8 cellular contexts compared by ENCODE assay signal in the genomic region with DNA sequence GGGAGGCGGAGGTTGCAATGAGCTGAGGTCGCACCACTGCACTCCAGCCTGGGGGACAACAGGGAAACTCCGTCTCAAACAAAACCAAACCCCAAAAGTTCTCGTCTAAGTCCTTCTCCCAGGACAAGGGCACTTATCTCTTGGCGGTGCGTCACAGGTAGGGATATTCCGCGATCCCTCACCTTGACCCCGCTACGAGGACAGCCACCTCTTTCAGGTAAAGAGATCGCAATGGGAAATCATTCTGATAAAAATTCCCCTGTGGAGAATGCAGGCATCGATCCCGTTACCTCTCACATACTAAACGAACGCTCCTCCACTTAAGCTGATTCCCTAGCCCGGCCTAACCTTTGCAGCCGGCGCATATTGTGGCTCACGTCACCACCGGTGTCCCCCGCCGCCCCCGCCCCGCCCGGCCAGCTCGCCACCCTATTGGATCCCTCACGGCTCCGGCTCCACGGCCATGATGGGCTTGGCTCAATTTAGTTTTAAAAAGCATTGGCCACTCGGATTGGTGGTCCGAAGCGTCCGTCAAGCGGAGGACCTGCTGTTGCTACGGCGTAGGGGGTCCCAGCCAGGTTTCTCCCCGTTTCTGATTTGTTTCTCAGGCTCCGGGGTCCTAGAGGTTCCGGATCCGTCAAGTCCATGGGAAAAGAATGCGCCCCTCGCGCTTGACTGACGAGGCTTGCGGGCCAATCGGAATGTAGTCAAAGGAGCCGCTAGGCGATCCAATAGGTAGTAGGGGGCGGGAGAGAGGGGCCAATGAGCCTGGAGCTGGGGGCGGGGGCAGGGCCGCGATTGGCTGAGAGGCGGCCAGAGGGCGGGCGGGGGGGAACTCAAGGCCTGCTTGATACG. TPM values are rescaled to one million over a fixed set of nuclear protein-coding genes. Genes with fewer than 3 reads are reported as not detected.
DNase-seq lines count a peak whose midpoint lies in the region; ATAC-seq lines count a peak whose summit lies in the region.

No MANE protein-coding gene starts in this region.

- peak; percentile 81 for ATAC-seq in HG02588 (IDR thresholded peaks at IDR 0.05; ENCODE audit: unreplicated experiment)

- DNase-seq in GM04504 (ENCODE audit: low read depth) (peak; percentile 96), NCI-H1048 (lab: John Stamatoyannopoulos, UW) (peak; percentile 99), SK-N-DZ (ENCODE audit: low spot score) (peak; percentile 100), globus pallidus (ENCODE audit: low spot score) (peak; percentile 98), non-pigmented ciliary epithelial cell (ENCODE audit: low read depth) (peak; percentile 97), substantia nigra (lab: John Stamatoyannopoulos, UW) (peak; percentile 83 to 100 (median 97))
- peak; percentile 96 for DNase-seq in activated naive CD4-positive, alpha-beta T cell treated with anti-CD3 and anti-CD28 coated beads, Interleukin-2, amount 50 U/mL, for 16 hours

- peak overlapping the region; percentile 91 for H3K27ac ChIP-seq in substantia nigra (ENCODE audit: low read depth, low read length, poor library complexity, severe bottlenecking)

RNA-seq across cellular contexts. Expression of gene PPP6R3, which starts 0.4 kb away (rescaled TPM):
- polyA plus RNA-seq in SK-N-DZ (2014; cell fraction: cytosol; rRNA removed), result 92.7 and 116 TPM in 2 replicates
- 137 and 162 TPM in 2 replicates for polyA plus RNA-seq in SK-N-DZ (2014; cell fraction: nucleus; rRNA removed)

Comparison
In these comparisons a context has a peak if more than half of its experiments do, and no peak if none do; other contexts are left out.
1. Peak in every context shown above with its lines: DNase-seq, ATAC-seq and H3K27ac ChIP-seq.